18 cellular contexts compared by ENCODE assay signal in genomic region chr14:99627510-99628381, GRCh38. TPM values are rescaled to one million over a fixed set of nuclear protein-coding genes. Genes with fewer than 3 reads are reported as not detected.
"Had no signal": no experiment of that assay in that cellular context is flagged by ENCODE, and none has a peak within 500 bp of the region (broad histone marks: within the 10 kb centered on the region; RNA-seq: fewer than 3 reads in every experiment).

No MANE protein-coding gene starts in this region.

- H3K27me3 ChIP-seq: adrenal gland, breast epithelium, neutrophil, sigmoid colon had no signal

- H3K36me3 Mint-ChIP-seq: activated naive CD4-positive, alpha-beta T cell treated with anti-CD3 and anti-CD28 coated beads, Interleukin-2, amount 50 U/mL, for 72 hours; natural killer cell; stimulated activated naive B cell treated with anti-CD40 and anti-IgM and Interleukin-4, amounts not matched to agents 10 μg/mL and 1 μg/mL and 100 μg/mL, for 72 hours had no signal

- H3K27ac ChIP-seq: adrenal gland, breast epithelium, coronary artery, neutrophil, parathyroid adenoma, sigmoid colon, WERI-Rb-1 had no signal

- H3K4me1 ChIP-seq: adrenal gland, breast epithelium, parathyroid adenoma had no signal

- H3K4me3 ChIP-seq: adrenal gland, breast epithelium, coronary artery, lung, sigmoid colon had no signal

- H3K36me3 ChIP-seq: adrenal gland, breast epithelium, neutrophil, sigmoid colon, WERI-Rb-1 had no signal

- H3K9ac ChIP-seq: parathyroid adenoma had no signal

- H3K27ac Mint-ChIP-seq: activated T-helper 1 cell treated with anti-CD3 and anti-CD28 coated beads, Interleukin-12 subunit alpha, Interleukin-12 subunit beta, Interleukin-2, Interleukin-4 antibody, amounts not matched to agents 30 ng/mL and 10 ng/mL and 1 ng/mL, durations not matched to agents 14 hours and 24 hours and 36 hours; natural killer cell; stimulated activated naive B cell treated with anti-CD40 and anti-IgM and Interleukin-4, amounts not matched to agents 10 μg/mL and 1 μg/mL and 100 μg/mL, for 72 hours had no signal

- H2AFZ ChIP-seq: parathyroid adenoma had no signal

- H3K4me3 Mint-ChIP-seq: activated T-helper 1 cell treated with anti-CD3 and anti-CD28 coated beads, Interleukin-12 subunit alpha, Interleukin-12 subunit beta, Interleukin-2, Interleukin-4 antibody, amounts not matched to agents 30 ng/mL and 10 ng/mL and 1 ng/mL, durations not matched to agents 14 hours and 24 hours and 36 hours; natural killer cell; stimulated activated naive B cell treated with anti-CD40 and anti-IgM and Interleukin-4, amounts not matched to agents 10 μg/mL and 1 μg/mL and 100 μg/mL, for 72 hours had no signal

- H3K9me3 Mint-ChIP-seq: activated naive CD4-positive, alpha-beta T cell treated with anti-CD3 and anti-CD28 coated beads, Interleukin-2, amount 50 U/mL, for 72 hours; activated T-helper 1 cell treated with anti-CD3 and anti-CD28 coated beads, Interleukin-12 subunit alpha, Interleukin-12 subunit beta, Interleukin-2, Interleukin-4 antibody, amounts not matched to agents 30 ng/mL and 10 ng/mL and 1 ng/mL, durations not matched to agents 14 hours and 24 hours and 36 hours; natural killer cell; stimulated activated naive B cell treated with anti-CD40 and anti-IgM and Interleukin-4, amounts not matched to agents 10 μg/mL and 1 μg/mL and 100 μg/mL, for 72 hours had no signal

- H3K9me3 ChIP-seq: adrenal gland, breast epithelium, neutrophil, sigmoid colon had no signal

- DNase-seq: activated CD4-positive, alpha-beta T cell treated with anti-CD3 and anti-CD28 coated beads for 4 hours; activated gamma-delta T cell treated with Interleukin-2 at 50 U/mL for 16 hours; adrenal gland; left cardiac atrium; natural killer cell; sigmoid colon; stimulated activated CD4-positive, alpha-beta T cell treated with anti-CD3 and anti-CD28 coated beads, Interleukin-4, amount 100 ng/mL, for 24 hours; stimulated activated naive B cell treated with anti-CD40 and anti-IgM and Interleukin-4, amounts not matched to agents 10 μg/mL and 1 μg/mL and 100 μg/mL, for 72 hours; T-helper 2 cell; WERI-Rb-1 had no signal

RNA-seq across cellular contexts. Expression of gene HHIPL1, which starts 17.2 kb away (rescaled TPM):
- total RNA-seq: activated T-helper 1 cell treated with anti-CD3 and anti-CD28 coated beads, Interleukin-12 subunit alpha, Interleukin-12 subunit beta, Interleukin-2, Interleukin-4 antibody, amounts not matched to agents 30 ng/mL and 10 ng/mL and 1 ng/mL, durations not matched to agents 14 hours and 24 hours and 36 hours; natural killer cell had no signal

RNA-seq across cellular contexts. Expression of gene CYP46A1, which starts 56.4 kb away (rescaled TPM):
- total RNA-seq: activated T-helper 1 cell treated with anti-CD3 and anti-CD28 coated beads, Interleukin-12 subunit alpha, Interleukin-12 subunit beta, Interleukin-2, Interleukin-4 antibody, amounts not matched to agents 30 ng/mL and 10 ng/mL and 1 ng/mL, durations not matched to agents 14 hours and 24 hours and 36 hours; esophagus mucosa had no signal
